In genomic region chr4:186982160-186982559, GRCh38 we compare ENCODE assay signal across 22 cellular contexts.
"Had no signal": no experiment of that assay in that cellular context is flagged by ENCODE, and none has a peak within 500 bp of the region (broad histone marks: within the 10 kb centered on the region; RNA-seq: fewer than 3 reads in every experiment).

No MANE protein-coding gene starts in this region.

- H3K36me3 ChIP-seq: MG63 had no signal

- H3K4me2 ChIP-seq: SK-N-SH had no signal

- H3K27ac ChIP-seq: RWPE1 had no signal

- H3K4me3 ChIP-seq: MG63 had no signal

- DNase-seq: Karpas-422, KG1, MG63, NCI-H1092, NCI-H1436, NCI-H187, NCI-H2029, NCI-H2081 treated with DMSO at 0.1 percent for 48 hours, NCI-H2171, NCI-H226, NCI-H446, NCI-H510A, NCI-H524 treated with DMSO at 0.1 percent for 48 hours, NCI-H69, NCI-H774, PC-3, SHP77, SK-N-SH, SW 1271, T-cell had no signal

- H3K27me3 ChIP-seq: MG63 had no signal

- H3K9ac ChIP-seq: SK-N-SH had no signal

- H3K9me3 ChIP-seq: MG63, SK-N-SH had no signal

- ATAC-seq: Panc1, PC-3, T-cell had no signal
